Comparison of ENCODE assay signal across 21 cellular contexts in the genomic region with DNA sequence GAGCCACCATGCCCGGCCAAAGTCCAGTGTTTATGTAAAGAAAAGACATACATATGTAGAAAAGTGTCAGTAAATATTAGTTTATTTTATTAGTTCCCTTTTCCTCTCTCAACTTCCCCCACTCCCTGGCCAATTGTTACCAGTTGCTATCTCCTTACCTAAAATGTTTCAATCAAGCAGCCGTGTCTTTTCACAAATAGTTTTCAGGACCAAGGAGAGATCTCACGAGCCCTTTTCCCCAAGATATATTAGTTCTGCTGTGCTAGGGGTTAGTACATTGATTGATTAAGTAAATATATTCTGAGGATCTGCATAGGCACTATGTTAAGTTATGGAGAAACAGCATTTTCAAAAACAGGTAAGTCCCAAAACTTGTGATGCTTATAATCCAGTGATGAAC.
"Had no signal": no experiment of that assay in that cellular context is flagged by ENCODE, and none has a peak within 500 bp of the region (broad histone marks: within the 10 kb centered on the region; RNA-seq: fewer than 3 reads in every experiment).

No MANE protein-coding gene starts in this region.

- H3K27me3 Mint-ChIP-seq: activated CD4-positive, alpha-beta T cell treated with anti-CD3 and anti-CD28 coated beads, Interleukin-2, amount 10 ng/mL, durations not matched to agents 7 days and 5 days; activated naive CD4-positive, alpha-beta T cell treated with anti-CD3 and anti-CD28 coated beads, Interleukin-2, amount 10 ng/mL, durations not matched to agents 7 days and 5 days; activated naive CD8-positive, alpha-beta T cell treated with anti-CD3 and anti-CD28 coated beads, Interleukin-2, amount 50 U/mL, for 24 hours; central memory CD8-positive, alpha-beta T cell had no signal

- H3K36me3 ChIP-seq: heart right ventricle, tibial artery had no signal

- H3K4me1 ChIP-seq: heart right ventricle, tibial artery had no signal

- H3K9me3 ChIP-seq: heart right ventricle, tibial artery had no signal

- H3K4me3 Mint-ChIP-seq: activated CD4-positive, alpha-beta T cell treated with anti-CD3 and anti-CD28 coated beads, Interleukin-2, amount 10 ng/mL, durations not matched to agents 7 days and 5 days; activated CD8-positive, alpha-beta T cell treated with anti-CD3 and anti-CD28 coated beads, Interleukin-2, amount 10 ng/mL, durations not matched to agents 7 days and 5 days; activated naive CD4-positive, alpha-beta T cell treated with anti-CD3 and anti-CD28 coated beads, Interleukin-2, amount 10 ng/mL, durations not matched to agents 7 days and 5 days; activated naive CD8-positive, alpha-beta T cell treated with anti-CD3 and anti-CD28 coated beads, Interleukin-2, amount 50 U/mL, for 24 hours; central memory CD8-positive, alpha-beta T cell; immature natural killer cell had no signal

- H3K36me3 Mint-ChIP-seq: activated naive CD4-positive, alpha-beta T cell treated with anti-CD3 and anti-CD28 coated beads, Interleukin-2, amount 10 ng/mL, durations not matched to agents 7 days and 5 days had no signal

- H3K27ac ChIP-seq: coronary artery, heart right ventricle, skin epidermis, tibial artery had no signal

- ATAC-seq: activated CD8-positive, alpha-beta T cell treated with anti-CD3 and anti-CD28 coated beads, Interleukin-2, amount 10 ng/mL, durations not matched to agents 7 days and 5 days; activated naive CD8-positive, alpha-beta T cell treated with anti-CD3 and anti-CD28 coated beads, Interleukin-2, amount 50 U/mL, for 24 hours; heart right ventricle; left ventricle myocardium superior; stimulated activated naive CD8-positive, alpha-beta T cell treated with anti-CD3 and anti-CD28 coated beads, Interleukin-15, Interleukin-2, amounts not matched to agents 100 U/mL and 50 U/mL, for 24 hours had no signal

- H3K4me1 Mint-ChIP-seq: activated CD4-positive, alpha-beta T cell treated with anti-CD3 and anti-CD28 coated beads, Interleukin-2, amount 10 ng/mL, durations not matched to agents 7 days and 5 days; activated naive CD4-positive, alpha-beta T cell treated with anti-CD3 and anti-CD28 coated beads, Interleukin-2, amount 10 ng/mL, durations not matched to agents 7 days and 5 days; activated naive CD8-positive, alpha-beta T cell treated with anti-CD3 and anti-CD28 coated beads, Interleukin-2, amount 50 U/mL, for 24 hours; central memory CD8-positive, alpha-beta T cell; immature natural killer cell had no signal

- H3K27me3 ChIP-seq: tibial artery had no signal

- DNase-seq: activated CD4-positive, alpha-beta T cell treated with anti-CD3 and anti-CD28 coated beads, Interleukin-2, amount 10 ng/mL, durations not matched to agents 7 days and 5 days; activated CD8-positive, alpha-beta memory T cell treated with anti-CD3 and anti-CD28 coated beads, Interleukin-2, amount 50 U/mL, for 4 hours; activated CD8-positive, alpha-beta T cell treated with anti-CD3 and anti-CD28 coated beads, Interleukin-2, amount 10 ng/mL, durations not matched to agents 7 days and 5 days; activated effector memory CD4-positive, alpha-beta T cell treated with Interleukin-2 at 50 U/mL for 16 hours; activated naive CD4-positive, alpha-beta T cell treated with anti-CD3 and anti-CD28 coated beads, Interleukin-2, amount 10 ng/mL, durations not matched to agents 7 days and 5 days; activated naive CD8-positive, alpha-beta T cell treated with anti-CD3 and anti-CD28 coated beads, Interleukin-2, amount 50 U/mL, for 24 hours; activated T-cell treated with anti-CD3 and anti-CD28 coated beads, Interleukin-2, amount 50 U/mL, for 48 hours; aorta; erythroblast; heart right ventricle; immature natural killer cell; kidney glomerular epithelial cell; left ventricle myocardium superior; occipital lobe; stimulated activated naive CD8-positive, alpha-beta T cell treated with anti-CD3 and anti-CD28 coated beads, Interleukin-15, Interleukin-2, amounts not matched to agents 100 U/mL and 50 U/mL, for 24 hours; substantia nigra; T1000; tibial artery had no signal

- H3K4me3 ChIP-seq: coronary artery, heart right ventricle, skin epidermis, tibial artery had no signal
